Comparison of ENCODE assay signal across 26 cellular contexts in the genomic region with DNA sequence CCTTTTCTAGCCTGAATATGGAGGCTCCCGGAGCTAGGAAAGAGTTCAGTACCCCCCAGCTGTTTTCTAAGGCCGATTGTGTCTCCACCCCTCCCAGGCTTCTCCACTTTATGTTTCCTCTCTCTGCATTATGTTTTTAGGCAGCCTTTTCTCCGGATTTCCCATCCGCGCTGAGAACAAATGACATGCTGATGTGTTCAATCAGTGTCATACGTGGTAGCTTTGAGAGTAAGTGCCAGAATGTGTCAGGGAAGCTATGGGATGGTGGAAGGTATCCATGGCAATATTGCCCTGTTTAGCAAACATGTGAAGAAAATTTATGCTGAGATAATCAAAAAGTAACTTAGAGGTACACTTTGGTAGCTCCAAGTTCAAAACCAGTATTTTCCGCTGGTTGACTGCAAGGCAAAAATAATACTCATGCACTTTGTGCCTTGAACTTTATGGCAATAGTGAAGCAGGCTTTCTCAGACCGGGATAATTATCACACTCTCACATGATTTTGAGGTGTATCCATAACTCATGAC. TPM values are rescaled to one million over a fixed set of nuclear protein-coding genes. Genes with fewer than 3 reads are reported as not detected.
"Had no signal": no experiment of that assay in that cellular context is flagged by ENCODE, and none has a peak within 500 bp of the region (broad histone marks: within the 10 kb centered on the region; RNA-seq: fewer than 3 reads in every experiment).

No MANE protein-coding gene starts in this region.

- H3K4me3 ChIP-seq: ascending aorta had no signal

- H3K4me3 Mint-ChIP-seq: activated CD8-positive, alpha-beta T cell treated with anti-CD3 and anti-CD28 coated beads, Interleukin-2, amount 10 ng/mL, durations not matched to agents 7 days and 5 days; activated naive CD8-positive, alpha-beta T cell treated with anti-CD3 and anti-CD28 coated beads, Interleukin-2, amount 50 U/mL, for 24 hours; activated T-helper 1 cell treated with anti-CD3 and anti-CD28 coated beads, Interleukin-12 subunit alpha, Interleukin-12 subunit beta, Interleukin-2, Interleukin-4 antibody, amounts not matched to agents 30 ng/mL and 10 ng/mL and 1 ng/mL, durations not matched to agents 14 hours and 24 hours and 36 hours; brain; central memory CD8-positive, alpha-beta T cell; T-helper 1 cell treated with Interleukin-12 subunit alpha and Interleukin-12 subunit beta and Interleukin-4 antibody, amounts not matched to agents 30 μg/mL and 1 μg/mL, for 36 hours; WTC11 had no signal

- H3K36me3 ChIP-seq: ascending aorta had no signal

- H3K27ac ChIP-seq: ascending aorta had no signal

- H3K27me3 Mint-ChIP-seq: brain had no signal

- H3K4me1 Mint-ChIP-seq: activated naive CD8-positive, alpha-beta T cell treated with anti-CD3 and anti-CD28 coated beads, Interleukin-2, amount 50 U/mL, for 24 hours; central memory CD8-positive, alpha-beta T cell; WTC11 had no signal

- H3K9me3 Mint-ChIP-seq: activated naive CD4-positive, alpha-beta T cell treated with anti-CD3 and anti-CD28 coated beads, Interleukin-2, amount 50 U/mL, for 72 hours; activated naive CD8-positive, alpha-beta T cell treated with anti-CD3 and anti-CD28 coated beads, Interleukin-2, amount 50 U/mL, for 24 hours; activated T-helper 1 cell treated with anti-CD3 and anti-CD28 coated beads, Interleukin-12 subunit alpha, Interleukin-12 subunit beta, Interleukin-2, Interleukin-4 antibody, amounts not matched to agents 30 ng/mL and 10 ng/mL and 1 ng/mL, durations not matched to agents 14 hours and 24 hours and 36 hours; central memory CD8-positive, alpha-beta T cell; T-helper 1 cell treated with Interleukin-12 subunit alpha and Interleukin-12 subunit beta and Interleukin-4 antibody, amounts not matched to agents 30 μg/mL and 1 μg/mL, for 36 hours had no signal

- DNase-seq: activated CD4-positive, alpha-beta T cell treated with anti-CD3 and anti-CD28 coated beads for 48 hours; activated CD4-positive, alpha-beta T cell treated with anti-CD3 and anti-CD28 coated beads, Interleukin-2, amount 50 U/mL, for 4 hours; activated CD4-positive, CD25-positive, alpha-beta regulatory T cell treated with anti-CD3 and anti-CD28 coated beads, Interleukin-2, amount 50 U/mL, for 72 hours; activated CD8-positive, alpha-beta memory T cell treated with anti-CD3 and anti-CD28 coated beads, Interleukin-2, amount 50 U/mL, for 48 hours; activated CD8-positive, alpha-beta T cell treated with anti-CD3 and anti-CD28 coated beads, Interleukin-2, amount 10 ng/mL, durations not matched to agents 7 days and 5 days; activated effector memory CD4-positive, alpha-beta T cell treated with Interleukin-2 at 50 U/mL for 16 hours; activated naive CD4-positive, alpha-beta T cell; activated naive CD8-positive, alpha-beta T cell treated with anti-CD3 and anti-CD28 coated beads, Interleukin-2, amount 50 U/mL, for 24 hours; activated T-cell treated with anti-CD3 and anti-CD28 coated beads, Interleukin-2, amount 50 U/mL, for 1 hour; amniotic stem cell; Karpas-422; MM.1S; NCI-H146; NCI-H187 treated with DMSO at 0.1 percent for 48 hours; NCI-H2081 treated with DMSO at 0.1 percent for 48 hours; NCI-H446; SHP77 had no signal

- ATAC-seq: activated CD8-positive, alpha-beta T cell treated with anti-CD3 and anti-CD28 coated beads, Interleukin-2, amount 10 ng/mL, durations not matched to agents 7 days and 5 days; activated naive CD4-positive, alpha-beta T cell treated with anti-CD3 and anti-CD28 coated beads, Interleukin-2, amount 50 U/mL, for 72 hours; activated naive CD8-positive, alpha-beta T cell treated with anti-CD3 and anti-CD28 coated beads, Interleukin-2, amount 50 U/mL, for 24 hours; WTC11 had no signal

- H3K27ac Mint-ChIP-seq: activated CD8-positive, alpha-beta T cell treated with anti-CD3 and anti-CD28 coated beads, Interleukin-2, amount 10 ng/mL, durations not matched to agents 7 days and 5 days; activated naive CD4-positive, alpha-beta T cell treated with anti-CD3 and anti-CD28 coated beads, Interleukin-2, amount 50 U/mL, for 72 hours; activated naive CD8-positive, alpha-beta T cell treated with anti-CD3 and anti-CD28 coated beads, Interleukin-2, amount 50 U/mL, for 24 hours; activated T-helper 1 cell treated with anti-CD3 and anti-CD28 coated beads, Interleukin-12 subunit alpha, Interleukin-12 subunit beta, Interleukin-2, Interleukin-4 antibody, amounts not matched to agents 30 ng/mL and 10 ng/mL and 1 ng/mL, durations not matched to agents 14 hours and 24 hours and 36 hours; brain; T-helper 1 cell treated with Interleukin-12 subunit alpha and Interleukin-12 subunit beta and Interleukin-4 antibody, amounts not matched to agents 30 μg/mL and 1 μg/mL, for 36 hours; WTC11 had no signal

- FAIRE-seq: RCC 7860 had no signal

- H3K36me3 Mint-ChIP-seq: activated naive CD4-positive, alpha-beta T cell treated with anti-CD3 and anti-CD28 coated beads, Interleukin-2, amount 50 U/mL, for 72 hours; brain; WTC11 had no signal

- H3K27me3 ChIP-seq: ascending aorta had no signal

RNA-seq across cellular contexts. Expression of gene LECT2, which starts 36.7 kb away (rescaled TPM):
- total RNA-seq: activated CD8-positive, alpha-beta T cell treated with anti-CD3 and anti-CD28 coated beads, Interleukin-2, amount 10 ng/mL, durations not matched to agents 7 days and 5 days; activated naive CD4-positive, alpha-beta T cell treated with anti-CD3 and anti-CD28 coated beads, Interleukin-2, amount 50 U/mL, for 72 hours; activated T-helper 1 cell treated with anti-CD3 and anti-CD28 coated beads, Interleukin-12 subunit alpha, Interleukin-12 subunit beta, Interleukin-2, Interleukin-4 antibody, amounts not matched to agents 30 ng/mL and 10 ng/mL and 1 ng/mL, durations not matched to agents 14 hours and 24 hours and 36 hours; ascending aorta; SK-MEL-5; WTC11 had no signal

RNA-seq across cellular contexts. Expression of gene TGFBI, which starts 37.3 kb away (rescaled TPM):
- total RNA-seq: activated CD8-positive, alpha-beta T cell treated with anti-CD3 and anti-CD28 coated beads, Interleukin-2, amount 10 ng/mL, durations not matched to agents 7 days and 5 days; activated naive CD4-positive, alpha-beta T cell treated with anti-CD3 and anti-CD28 coated beads, Interleukin-2, amount 50 U/mL, for 72 hours; activated T-helper 1 cell treated with anti-CD3 and anti-CD28 coated beads, Interleukin-12 subunit alpha, Interleukin-12 subunit beta, Interleukin-2, Interleukin-4 antibody, amounts not matched to agents 30 ng/mL and 10 ng/mL and 1 ng/mL, durations not matched to agents 14 hours and 24 hours and 36 hours had no signal
